ENCODE assay signal across 16 cellular contexts in the genomic region with DNA sequence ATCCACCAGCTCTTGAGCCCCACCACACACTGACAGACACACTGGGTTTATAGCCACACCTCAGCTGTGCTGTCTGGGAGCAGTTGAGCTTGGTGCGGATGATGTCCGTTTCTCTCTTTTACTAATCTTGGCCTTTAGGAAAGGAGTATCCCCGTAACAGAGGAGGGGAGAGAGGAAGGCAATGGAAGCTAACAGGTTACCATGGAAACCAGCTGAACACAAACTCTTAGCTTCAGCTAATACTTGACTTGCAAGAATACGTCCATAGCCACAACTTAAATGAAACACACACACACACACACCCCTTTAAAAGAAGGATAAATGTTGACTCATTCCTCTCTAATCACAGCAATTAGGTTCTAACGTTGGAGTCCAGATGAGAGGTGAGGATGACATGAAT. TPM values are rescaled to one million over a fixed set of nuclear protein-coding genes. Genes with fewer than 3 reads are reported as not detected.
"Had no signal": no experiment of that assay in that cellular context is flagged by ENCODE, and none has a peak within 500 bp of the region (broad histone marks: within the 10 kb centered on the region; RNA-seq: fewer than 3 reads in every experiment).

No MANE protein-coding gene starts in this region.

- H3K27ac ChIP-seq: heart right ventricle, left ventricle myocardium inferior, pancreas, suprapubic skin, upper lobe of left lung had no signal

- H3K4me1 ChIP-seq: pancreas, suprapubic skin, upper lobe of left lung had no signal

- H3K9me3 ChIP-seq: heart right ventricle, left ventricle myocardium inferior, pancreas, suprapubic skin, upper lobe of left lung had no signal

- DNase-seq: activated CD4-positive, alpha-beta memory T cell treated with anti-CD3 and anti-CD28 coated beads, Interleukin-2, amount 10 ng/mL, durations not matched to agents 7 days and 5 days; activated CD4-positive, alpha-beta T cell treated with anti-CD3 and anti-CD28 coated beads for 1 hour; activated gamma-delta T cell treated with Interleukin-2 at 50 U/mL for 16 hours; activated naive CD8-positive, alpha-beta T cell treated with anti-CD3 and anti-CD28 coated beads for 36 hours; activated T-cell treated with anti-CD3 and anti-CD28 coated beads, Interleukin-2, amount 50 U/mL, for 72 hours; aorta; effector CD4-positive, alpha-beta T cell; foreskin melanocyte; heart right ventricle; islet precursor cell; left ventricle myocardium inferior; pancreas; stimulated activated CD4-positive, alpha-beta T cell treated with anti-CD3 and anti-CD28 coated beads, Interleukin-12 subunit alpha, Interleukin-12 subunit beta, amount 100 ng/mL, for 4 hours; stimulated activated naive CD8-positive, alpha-beta T cell treated with anti-CD3 and anti-CD28 coated beads, Interleukin-15, Interleukin-2, amounts not matched to agents 100 U/mL and 50 U/mL, for 24 hours; upper lobe of left lung had no signal

- H3K36me3 ChIP-seq: heart right ventricle, left ventricle myocardium inferior, pancreas, suprapubic skin, upper lobe of left lung had no signal

- H3K4me3 ChIP-seq: heart right ventricle, left ventricle myocardium inferior, pancreas, suprapubic skin, upper lobe of left lung had no signal

- ATAC-seq: activated T-cell treated with anti-CD3 and anti-CD28 coated beads, Interleukin-2, amount 50 U/mL, for 72 hours; heart right ventricle; pancreas; stimulated activated naive CD8-positive, alpha-beta T cell treated with anti-CD3 and anti-CD28 coated beads, Interleukin-15, Interleukin-2, amounts not matched to agents 100 U/mL and 50 U/mL, for 24 hours had no signal

RNA-seq across cellular contexts. Expression of gene LRRN2, which starts 28.0 kb away (rescaled TPM):
- total RNA-seq: activated naive CD8-positive, alpha-beta T cell treated with anti-CD3 and anti-CD28 coated beads for 36 hours; activated T-cell treated with anti-CD3 and anti-CD28 coated beads, Interleukin-2, amount 50 U/mL, for 72 hours had no signal
